8 cellular contexts compared by ENCODE assay signal in the genomic region with DNA sequence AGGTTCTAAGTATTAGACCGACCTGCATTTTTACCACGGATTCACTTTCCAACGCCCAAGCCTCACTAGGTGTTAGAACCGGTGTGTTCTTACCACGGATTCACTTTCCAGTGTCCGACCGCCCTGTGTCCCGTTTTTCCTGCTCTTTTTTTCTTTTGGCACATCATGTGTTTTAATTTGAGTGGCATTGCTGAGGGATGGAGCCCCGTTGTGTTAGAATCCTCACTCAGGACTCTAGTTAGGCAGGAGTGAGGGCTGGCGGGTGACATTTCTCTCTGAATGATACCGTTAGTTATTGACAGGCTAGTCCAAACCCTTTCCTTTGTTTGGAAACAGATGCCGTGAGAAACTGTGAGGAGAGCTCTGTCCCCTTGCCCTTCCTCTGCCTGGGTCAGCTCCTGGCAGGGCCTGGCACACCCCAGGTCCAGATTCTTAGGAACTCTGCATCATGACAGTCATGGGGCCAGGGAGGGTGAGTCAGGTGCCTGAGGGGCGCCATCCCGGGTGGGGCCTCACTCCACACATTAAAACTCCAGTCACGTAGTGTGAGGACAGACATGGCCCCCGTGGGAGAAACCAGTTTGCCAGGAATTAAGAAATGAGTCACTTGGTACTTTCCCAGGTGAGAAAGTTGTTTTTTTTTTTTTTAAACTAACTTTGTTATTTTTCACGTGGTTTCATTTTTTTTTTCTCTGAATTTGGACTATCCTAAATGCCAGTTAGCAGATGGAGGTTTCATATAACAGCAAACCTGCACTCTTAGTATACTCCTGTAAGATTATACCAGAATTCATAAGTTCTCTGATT. TPM values are rescaled to one million over a fixed set of nuclear protein-coding genes. Genes with fewer than 3 reads are reported as not detected.
DNase-seq lines count a peak whose midpoint lies in the region; ATAC-seq, FAIRE-seq and TF ChIP-seq lines count a peak whose summit lies in the region.

No MANE protein-coding gene starts in this region.

- H3K4me2 ChIP-seq in PC-3 (ENCODE audit: low read length) (peak overlapping the region; percentile 74), skeletal muscle satellite cell (ENCODE audit: low read length) (no peak overlapping the region)

- no TSS peak for BruUV-seq in PC-3 (replicated peaks; lab: Mats Ljungman, UMichigan)

- FAIRE-seq in bronchial epithelial cell (lab: Jason Lieb, UNC) = no peak

- CTCF ChIA-PET in PC-3 (lab: Charles Lee) = no interaction called here

- peak overlapping the region; percentile 24; the same call in 1 of the 2 replicates for H2AFZ ChIP-seq in PC-3 (ENCODE audit: low read length)

- no peaks in the 10 kb centered on the region for H3F3A ChIP-seq in PC-3 (ENCODE audit: low read length, unreplicated experiment)

- intact Hi-C loops in PC-3 (cut with micrococcal nuclease) = no loop called here

- H3K36me3 ChIP-seq in PC-3 (ENCODE audit: low read depth, low read length) = peaks cover 51% of the 10 kb centered on the region
- peaks cover 21% of the 10 kb centered on the region for H3K36me3 ChIP-seq in bronchial epithelial cell (ENCODE audit: control insufficient read depth, insufficient read depth, low read length)
- peaks cover 73% of the 10 kb centered on the region for H3K36me3 ChIP-seq in skeletal muscle satellite cell (ENCODE audit: insufficient read depth, low read length)

- H3K9ac ChIP-seq in PC-3 (ENCODE audit: low read length) (peak overlapping the region; percentile 69), skeletal muscle satellite cell (ENCODE audit: low read depth, low read length) (peak overlapping the region; percentile 24)

- peak; percentile 64 for ATAC-seq in GM19395 (IDR thresholded peaks at IDR 0.05; ENCODE audit: unreplicated experiment)
- ATAC-seq in PC-3 = peak; percentile 95
- ATAC-seq in HG03521 (IDR thresholded peaks at IDR 0.05; ENCODE audit: unreplicated experiment) = no peak

- DNase-seq in PC-3 (peak; percentile 90), bronchial epithelial cell (ENCODE audit: low read depth) (peak; percentile 93), foreskin melanocyte (no peak), NCI-H526 treated with DMSO at 0.1 percent for 48 hours (lab: John Stamatoyannopoulos, UW) (no peak), epidermal melanocyte (ENCODE audit: insufficient read length, low spot score) (no peak)

- H3K9me2 ChIP-seq in PC-3 (replicated peaks; ENCODE audit: low read length) = no peaks in the 10 kb centered on the region

- no peak for TF ChIP-seq CTCF in PC-3 (conservative IDR thresholded peaks at IDR 0.05; ENCODE audit: low read depth, low read length)
- TF ChIP-seq CTCF in bronchial epithelial cell (IDR thresholded peaks at IDR 0.05; ENCODE audit: insufficient read depth, low read length, severe bottlenecking) = no peak

- H3K79me2 ChIP-seq in PC-3 (ENCODE audit: low read length) = peaks cover 61% of the 10 kb centered on the region

- no peaks in the 10 kb centered on the region for H3K27me3 ChIP-seq in PC-3 (ENCODE audit: low read length)
- no peaks in the 10 kb centered on the region for H3K27me3 ChIP-seq in bronchial epithelial cell (ENCODE audit: control insufficient read depth, insufficient read depth, low read length)
- H3K27me3 ChIP-seq in skeletal muscle satellite cell (ENCODE audit: control insufficient read depth, insufficient read depth, low read length) = no peaks in the 10 kb centered on the region

- H3K4me1 ChIP-seq in PC-3 (ENCODE audit: insufficient read depth, low read length) (peaks cover 21% of the 10 kb centered on the region), skeletal muscle satellite cell (ENCODE audit: control insufficient read depth, insufficient read depth, low read length) (peaks cover 9% of the 10 kb centered on the region)

- POLR2A ChIA-PET in PC-3 (lab: Charles Lee; ENCODE audit: unreplicated experiment) = no interaction called here

- no peak overlapping the region for H3K4me3 ChIP-seq in PC-3 (ENCODE audit: low read length)
- H3K4me3 ChIP-seq in bronchial epithelial cell (ENCODE audit: low read depth, low read length) = no peak overlapping the region
- no peak overlapping the region for H3K4me3 ChIP-seq in skeletal muscle satellite cell (ENCODE audit: low read length)

- no peaks in the 10 kb centered on the region for H4K20me1 ChIP-seq in PC-3 (ENCODE audit: low read length)

- no peaks in the 10 kb centered on the region for H3K9me3 ChIP-seq in PC-3 (ENCODE audit: low read length)
- no peaks in the 10 kb centered on the region for H3K9me3 ChIP-seq in skeletal muscle satellite cell (replicated peaks; ENCODE audit: low read length)

- H3K27ac ChIP-seq in PC-3 (ENCODE audit: low read length) = peak overlapping the region; percentile 90

RNA-seq across cellular contexts. Expression of a gene that starts 15.8 kb away (rescaled TPM):
- 31.3 and 42.1 TPM in 2 replicates for total RNA-seq in PC-3 (2014; rRNA removed)
- total RNA-seq in bronchial epithelial cell = 37.5 and 42.4 TPM in 2 replicates
- 22.7 and 30.2 TPM in 2 replicates for total RNA-seq in skeletal muscle satellite cell (2012; rRNA removed)

Comparison
In these comparisons a context has a peak if more than half of its experiments do, and no peak if none do; other contexts are left out.
1. DNase-seq: peak in PC-3 (single experiment) and bronchial epithelial cell (single experiment); none in foreskin melanocyte (single experiment), NCI-H526 treated with DMSO at 0.1 percent for 48 hours (single experiment) and epidermal melanocyte (single experiment).